In the genomic region with DNA sequence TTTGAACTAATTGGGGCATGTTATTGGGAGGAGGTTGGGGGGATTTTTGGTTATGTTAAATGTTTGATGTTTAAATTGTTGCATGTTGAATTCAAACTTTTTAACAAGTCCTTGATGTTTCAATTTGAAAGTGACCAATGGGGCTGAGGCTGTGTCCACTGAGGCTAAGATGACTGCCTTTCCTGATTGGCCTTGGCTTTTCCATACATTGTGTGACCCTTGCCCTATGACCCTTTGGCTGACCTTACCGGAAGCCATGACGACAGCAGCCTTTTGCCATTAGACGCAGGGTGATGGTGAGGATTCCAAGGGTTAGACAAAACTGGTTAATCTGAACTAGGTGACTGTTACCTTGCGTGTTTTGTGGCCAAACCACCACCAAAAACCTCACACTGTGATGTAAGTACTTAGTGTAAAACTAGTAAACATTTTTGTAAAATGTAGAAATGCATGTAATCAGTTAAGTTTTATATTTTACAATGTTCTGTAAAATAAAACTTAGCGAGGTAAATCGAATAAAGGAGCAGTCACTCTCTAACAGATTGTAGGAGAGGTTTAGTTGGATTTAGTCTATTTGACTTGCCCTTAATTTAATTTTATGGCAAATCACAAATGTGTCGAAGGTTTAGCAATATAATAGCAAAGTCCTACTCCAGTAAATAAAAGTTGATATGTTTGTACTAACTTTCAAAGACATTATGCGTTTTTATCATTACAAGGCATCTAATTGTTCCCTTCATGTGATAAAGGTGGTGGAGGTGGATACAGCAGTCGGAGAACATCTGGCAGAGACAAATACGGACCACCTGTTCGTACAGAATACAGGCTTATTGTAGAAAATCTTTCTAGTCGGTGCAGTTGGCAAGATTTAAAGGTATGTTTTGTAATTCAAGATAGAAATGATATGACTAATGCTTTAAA, we compare ENCODE assay signal across 8 cellular contexts. TPM values are rescaled to one million over a fixed set of nuclear protein-coding genes. Genes with fewer than 3 reads are reported as not detected.
A peak's percentile ranks its signal among the peaks of the same experiment; 100 is the strongest.
DNase-seq lines count a peak whose midpoint lies in the region; ATAC-seq and TF ChIP-seq lines count a peak whose summit lies in the region.

No MANE protein-coding gene starts in this region.

- peak overlapping the region; percentile 90 for H3K4me3 Mint-ChIP-seq in activated T-helper 17 cell treated with anti-CD3 and anti-CD28 coated beads, Interleukin-2, amount 50 U/mL, for 72 hours
- peak overlapping the region; percentile 92 for H3K4me3 Mint-ChIP-seq in stimulated activated naive CD8-positive, alpha-beta T cell treated with anti-CD3 and anti-CD28 coated beads, Interleukin-15, Interleukin-2, amounts not matched to agents 100 ng/mL and 50 ng/mL, for 24 hours

- H3K4me3 ChIP-seq in heart left ventricle (peak overlapping the region; percentile 66 to 96 (median 89)), iPS-18c (ENCODE audit: insufficient read depth, low read depth, low read length) (peak overlapping the region; percentile 63)

- peak overlapping the region in 6 of 12 donors; percentile 97 to 100 (median 100) for H3K27ac ChIP-seq in heart left ventricle

- WGBS in heart left ventricle, 4 donors = 61 to 69% (median 64%) methylated on average over 12 of the region's 12 CpGs

- TF ChIP-seq POLR2A in heart left ventricle (IDR thresholded peaks at IDR 0.05) = no peak

- no peaks in the 10 kb centered on the region for H3K27me3 ChIP-seq in heart left ventricle

- peaks cover 1% of the 10 kb centered on the region for H3K27me3 Mint-ChIP-seq in activated T-helper 17 cell treated with anti-CD3 and anti-CD28 coated beads, Interleukin-2, amount 50 U/mL, for 72 hours
- H3K27me3 Mint-ChIP-seq in stimulated activated naive CD8-positive, alpha-beta T cell treated with anti-CD3 and anti-CD28 coated beads, Interleukin-15, Interleukin-2, amounts not matched to agents 100 ng/mL and 50 ng/mL, for 24 hours = peaks cover 4% of the 10 kb centered on the region

- H3K27ac Mint-ChIP-seq in activated T-helper 17 cell treated with anti-CD3 and anti-CD28 coated beads, Interleukin-2, amount 50 U/mL, for 72 hours = peak overlapping the region; percentile 98
- H3K27ac Mint-ChIP-seq in stimulated activated naive CD8-positive, alpha-beta T cell treated with anti-CD3 and anti-CD28 coated beads, Interleukin-15, Interleukin-2, amounts not matched to agents 100 ng/mL and 50 ng/mL, for 24 hours = peak overlapping the region; percentile 74

- H3K4me1 Mint-ChIP-seq in activated T-helper 17 cell treated with anti-CD3 and anti-CD28 coated beads, Interleukin-2, amount 50 U/mL, for 72 hours = peaks cover 20% of the 10 kb centered on the region
- H3K4me1 Mint-ChIP-seq in stimulated activated naive CD8-positive, alpha-beta T cell treated with anti-CD3 and anti-CD28 coated beads, Interleukin-15, Interleukin-2, amounts not matched to agents 100 ng/mL and 50 ng/mL, for 24 hours (ENCODE audit: low read depth) = peaks cover 45% of the 10 kb centered on the region

- no peak for DNase-seq in heart left ventricle
- DNase-seq in Right ventricle myocardium superior = no peak
- DNase-seq in NCI-H1694 (lab: John Stamatoyannopoulos, UW) = no peak
- DNase-seq in activated CD4-positive, CD25-positive, alpha-beta regulatory T cell (lab: John Stamatoyannopoulos, UW) = no peak
- DNase-seq in NCI-H1436 treated with DMSO at 0.1 percent for 48 hours (lab: John Stamatoyannopoulos, UW) = no peak

- peaks cover 72% of the 10 kb centered on the region for H3K36me3 Mint-ChIP-seq in activated T-helper 17 cell treated with anti-CD3 and anti-CD28 coated beads, Interleukin-2, amount 50 U/mL, for 72 hours (ENCODE audit: low read depth)
- peaks cover 59% of the 10 kb centered on the region for H3K36me3 Mint-ChIP-seq in stimulated activated naive CD8-positive, alpha-beta T cell treated with anti-CD3 and anti-CD28 coated beads, Interleukin-15, Interleukin-2, amounts not matched to agents 100 ng/mL and 50 ng/mL, for 24 hours (ENCODE audit: low read depth)

- peaks cover 0 to 42% (median 24%) of the 10 kb centered on the region in 12 donors for H3K4me1 ChIP-seq in heart left ventricle

- no peak for ATAC-seq in heart left ventricle
- ATAC-seq in Right ventricle myocardium superior (ENCODE audit: poor library complexity) = no peak
- no peak for ATAC-seq in activated T-helper 17 cell treated with anti-CD3 and anti-CD28 coated beads, Interleukin-2, amount 50 U/mL, for 72 hours (replicated peaks)

- no peaks in the 10 kb centered on the region for H3K9me3 Mint-ChIP-seq in activated T-helper 17 cell treated with anti-CD3 and anti-CD28 coated beads, Interleukin-2, amount 50 U/mL, for 72 hours
- H3K9me3 Mint-ChIP-seq in stimulated activated naive CD8-positive, alpha-beta T cell treated with anti-CD3 and anti-CD28 coated beads, Interleukin-15, Interleukin-2, amounts not matched to agents 100 ng/mL and 50 ng/mL, for 24 hours = no peaks in the 10 kb centered on the region

- TF ChIP-seq CTCF in heart left ventricle (IDR thresholded peaks at IDR 0.05) = no peak

- H3K36me3 ChIP-seq in heart left ventricle = peaks cover 0 to 55% (median 54%) of the 10 kb centered on the region in 9 donors

- no peaks in the 10 kb centered on the region for H3K9me3 ChIP-seq in heart left ventricle
- H3K9me3 ChIP-seq in iPS-18c (ENCODE audit: control insufficient read depth, insufficient read depth, low read length) = no peaks in the 10 kb centered on the region

- intact Hi-C loops in heart left ventricle (cut with DNase I) = loop anchor here in 5 of 10 donors (5.0 to 10.0 kb wide), 6 partner anchors 53 to 166 kb away; a partner anchor contains a TSS
- intact Hi-C loops in Right ventricle myocardium superior (cut with DNase I) = loop anchor here (10.0 kb wide), 1 partner anchor 136 kb away; a partner anchor contains a TSS

RNA-seq across cellular contexts. Expression of a gene that starts 1.6 kb away (rescaled TPM):
- total RNA-seq in heart left ventricle (10 to 100 TPM; 21.0 to 69.7 (median 47.0) TPM), Right ventricle myocardium superior (48.7 TPM)
- polyA plus RNA-seq in heart left ventricle = 10 to 100 TPM; 33.5 to 39.6 TPM
- total RNA-seq in activated T-helper 17 cell treated with anti-CD3 and anti-CD28 coated beads, Interleukin-2, amount 50 U/mL, for 72 hours = 100 to 1,000 TPM; 111 to 171 TPM

RNA-seq across cellular contexts. Expression of a gene that starts 48.2 kb away (rescaled TPM):
- total RNA-seq in heart left ventricle = 1 to 10 TPM; 2.4 to 6.9 (median 3.8) TPM
- polyA plus RNA-seq in heart left ventricle = 1 to 10 TPM; 1.3 to 5.1 TPM
- total RNA-seq in Right ventricle myocardium superior = 4.1 TPM
- total RNA-seq in activated T-helper 17 cell treated with anti-CD3 and anti-CD28 coated beads, Interleukin-2, amount 50 U/mL, for 72 hours = 10 to 100 TPM in 1 of 2 donors, 1 to 10 TPM in 1; 6.1 to 15.3 TPM
